Comparison of ENCODE assay signal across 21 cellular contexts in genomic region chr4:140839888-140840790, GRCh38.
DNase-seq lines count a peak whose midpoint lies in the region; ATAC-seq and TF ChIP-seq lines count a peak whose summit lies in the region.
"Had no signal": no experiment of that assay in that cellular context is flagged by ENCODE, and none has a peak within 500 bp of the region (broad histone marks: within the 10 kb centered on the region; RNA-seq: fewer than 3 reads in every experiment).

No MANE protein-coding gene starts in this region.

- H3K36me3 ChIP-seq in liver (ENCODE audit: control insufficient read depth in 4 of 4, insufficient read depth in 3 of 4, low read depth in 1 of 4, low read length in 3 of 4) (no peaks in the 10 kb centered on the region), right lobe of liver (no peaks in the 10 kb centered on the region), gastroesophageal sphincter (no peaks in the 10 kb centered on the region), Peyer's patch (no peaks in the 10 kb centered on the region)

- no peak overlapping the region for H3K9ac ChIP-seq in liver (ENCODE audit: low read depth in 1 of 2, low read length in 2 of 2)

- DNase-seq in right lobe of liver (no peak), osteocyte (ENCODE audit: extremely low spot score, unreplicated experiment) (no peak), Peyer's patch (no peak), cortex of kidney (lab: John Stamatoyannopoulos, UW) (no peak), AML-193 (lab: John Stamatoyannopoulos, UW) (no peak)
- DNase-seq: activated CD4-positive, alpha-beta T cell treated with anti-CD3 and anti-CD28 coated beads, Interleukin-2, amount 50 U/mL, for 1 hour; activated CD8-positive, alpha-beta memory T cell treated with anti-CD3 and anti-CD28 coated beads, Interleukin-2, amount 50 U/mL, for 4 hours; activated effector memory CD4-positive, alpha-beta T cell treated with Interleukin-2 at 50 U/mL for 16 hours; amygdala; foreskin melanocyte; HCEC 1CT; kidney glomerular epithelial cell; NCI-H526 treated with DMSO at 0.1 percent for 48 hours; occipital lobe; SHP77; stimulated activated naive CD8-positive, alpha-beta T cell treated with anti-CD3 and anti-CD28 coated beads, Interleukin-15, amount 100 ng/mL, for 72 hours had no signal

- H3K27ac Mint-ChIP-seq in osteocyte (ENCODE audit: unreplicated experiment), result peak overlapping the region; percentile 1

- H3K4me1 ChIP-seq in liver (ENCODE audit: control insufficient read depth in 4 of 4, insufficient read depth in 4 of 4, low read length in 3 of 4) (no peaks in the 10 kb centered on the region), right lobe of liver (no peaks in the 10 kb centered on the region), gastroesophageal sphincter (peaks cover 0 to 14% (median 0%) of the 10 kb centered on the region in 3 donors), Peyer's patch (no peaks in the 10 kb centered on the region)

- ATAC-seq in right lobe of liver (no peak), gastroesophageal sphincter (peak; percentile 70), HG03442 (IDR thresholded peaks at IDR 0.05; ENCODE audit: unreplicated experiment) (no peak)
- ATAC-seq: GM12878; stimulated activated naive CD8-positive, alpha-beta T cell treated with anti-CD3 and anti-CD28 coated beads, Interleukin-15, amount 100 ng/mL, for 72 hours had no signal

- H3K9me3 ChIP-seq in liver (ENCODE audit: control insufficient read depth in 4 of 4, low read length in 3 of 4) (peaks cover 0 to 2% (median 0%) of the 10 kb centered on the region in 4 donors), right lobe of liver (no peaks in the 10 kb centered on the region), gastroesophageal sphincter (peaks cover 0 to 7% (median 0%) of the 10 kb centered on the region in 3 donors), Peyer's patch (no peaks in the 10 kb centered on the region)

- H3K4me3 Mint-ChIP-seq in osteocyte (ENCODE audit: unreplicated experiment), result no peak overlapping the region
- H3K4me3 Mint-ChIP-seq: stimulated activated naive CD8-positive, alpha-beta T cell treated with anti-CD3 and anti-CD28 coated beads, Interleukin-15, amount 100 ng/mL, for 72 hours had no signal

- H3K27me3 ChIP-seq in liver (ENCODE audit: control insufficient read depth in 4 of 4, insufficient read depth in 4 of 4, low read length in 3 of 4) (no peaks in the 10 kb centered on the region), right lobe of liver (no peaks in the 10 kb centered on the region), gastroesophageal sphincter (no peaks in the 10 kb centered on the region), Peyer's patch (no peaks in the 10 kb centered on the region)

- H3K4me3 ChIP-seq in liver (ENCODE audit: low read depth in 1 of 3, low read length in 3 of 3) (no peak overlapping the region), right lobe of liver (no peak overlapping the region), gastroesophageal sphincter (no peak overlapping the region), Peyer's patch (no peak overlapping the region)
- H3K4me3 ChIP-seq: GM12878 had no signal

- peaks cover 3% of the 10 kb centered on the region for H3K4me1 Mint-ChIP-seq in osteocyte (ENCODE audit: unreplicated experiment)
- H3K4me1 Mint-ChIP-seq: stimulated activated naive CD8-positive, alpha-beta T cell treated with anti-CD3 and anti-CD28 coated beads, Interleukin-15, amount 100 ng/mL, for 72 hours had no signal

- H3K9me3 Mint-ChIP-seq in osteocyte (ENCODE audit: unreplicated experiment), result peaks cover 5% of the 10 kb centered on the region
- H3K9me3 Mint-ChIP-seq: stimulated activated naive CD8-positive, alpha-beta T cell treated with anti-CD3 and anti-CD28 coated beads, Interleukin-15, amount 100 ng/mL, for 72 hours had no signal

- no peak for TF ChIP-seq RAD21 in liver (IDR thresholded peaks at IDR 0.05)

- no peak for TF ChIP-seq CTCF in liver (IDR thresholded peaks at IDR 0.05; ENCODE audit: low read depth, low read length, missing input control)
- TF ChIP-seq CTCF in right lobe of liver (IDR thresholded peaks at IDR 0.05), result no peak
- TF ChIP-seq CTCF in gastroesophageal sphincter (IDR thresholded peaks at IDR 0.05), result no peak
- no peak for TF ChIP-seq CTCF in osteocyte (IDR thresholded peaks at IDR 0.05)
- TF ChIP-seq CTCF in Peyer's patch (IDR thresholded peaks at IDR 0.05), result no peak

- H3K36me3 Mint-ChIP-seq in osteocyte (ENCODE audit: unreplicated experiment), result no peaks in the 10 kb centered on the region

- intact Hi-C loops in right lobe of liver (cut with DNase I), result no loop called here

- 72% methylated on average over 4 of the region's 4 CpGs for WGBS in liver
- 59% methylated on average over 3 of the region's 4 CpGs for WGBS in right lobe of liver (ENCODE audit: insufficient coverage, low coverage, low lambda C conversion rate, missing lambda C conversion rate)
- 15 to 49% methylated on average over 4 of the region's 4 CpGs for WGBS in gastroesophageal sphincter (ENCODE audit: low coverage in 1 of 2), 2 donors

- H3K27me3 Mint-ChIP-seq in osteocyte (ENCODE audit: unreplicated experiment), result peaks cover 32% of the 10 kb centered on the region

- TF ChIP-seq POLR2A in right lobe of liver (IDR thresholded peaks at IDR 0.05) (no peak), gastroesophageal sphincter (IDR thresholded peaks at IDR 0.05) (no peak), Peyer's patch (IDR thresholded peaks at IDR 0.05) (no peak)

- H3K27ac ChIP-seq in liver (ENCODE audit: low read depth in 1 of 2, low read length in 2 of 2) (no peak overlapping the region), right lobe of liver (no peak overlapping the region), gastroesophageal sphincter (peak overlapping the region; percentile 34 to 77 (median 51)), Peyer's patch (no peak overlapping the region)
- H3K27ac ChIP-seq: C4-2B had no signal

- no peak for TF ChIP-seq EP300 in gastroesophageal sphincter (IDR thresholded peaks at IDR 0.05)

TF ChIP-seq in liver, 16 proteins besides CTCF, POLR2A, EP300 and RAD21:
- no peak for TF ChIP-seq TAF1 (conservative IDR thresholded peaks at IDR 0.05)
- peak; percentile 34 for TF ChIP-seq NR2F2 (IDR thresholded peaks at IDR 0.05)
TF ChIP-seq in liver: peak in this region for 1.

Comparison
In these comparisons a context has a peak if more than half of its experiments do, and no peak if none do; other contexts are left out.
1. H3K27ac ChIP-seq: peak in gastroesophageal sphincter (4 of 4); none in liver (0 of 2), right lobe of liver (0 of 3) and Peyer's patch (0 of 4).